Comparison of ENCODE assay signal across 8 cellular contexts in genomic region chr1:41783189-41783639, GRCh38.
DNase-seq lines count a peak whose midpoint lies in the region; ATAC-seq and TF ChIP-seq lines count a peak whose summit lies in the region.

No MANE protein-coding gene starts in this region.

- peak overlapping the region; percentile 95 for H2AK9ac ChIP-seq in IMR-90 (replicated peaks; ENCODE audit: low read depth, low read length, poor library complexity)

- H3K18ac ChIP-seq in IMR-90 (ENCODE audit: low read depth, low read length): peak overlapping the region; percentile 43; the same call in 1 of the 2 replicates

- no peaks in the 10 kb centered on the region for H3K9me3 Mint-ChIP-seq in progenitor cell of endocrine pancreas (ENCODE audit: low read depth)

- peak overlapping the region; percentile 72 for H2BK120ac ChIP-seq in IMR-90 (ENCODE audit: low read depth, low read length)

- H3K4me1 Mint-ChIP-seq in progenitor cell of endocrine pancreas (ENCODE audit: low read depth): no peaks in the 10 kb centered on the region

- no peaks in the 10 kb centered on the region for H3K9me3 ChIP-seq in IMR-90 (ENCODE audit: control insufficient read depth, insufficient read depth, low read length)
- no peaks in the 10 kb centered on the region for H3K9me3 ChIP-seq in adipocyte (ENCODE audit: control insufficient read depth, low read length)

- peak overlapping the region; percentile 71 for H2BK5ac ChIP-seq in IMR-90 (ENCODE audit: low read depth, low read length, poor library complexity, severe bottlenecking)

- peak overlapping the region in 1 of 2 experiments; percentile 71; a peak in 1 of 4 replicates for H4K8ac ChIP-seq in IMR-90 (ENCODE audit: low read depth in 2 of 2, low read length in 2 of 2)

- H3K36me3 Mint-ChIP-seq in progenitor cell of endocrine pancreas (ENCODE audit: insufficient read depth): no peaks in the 10 kb centered on the region

- no TSS peak for BruUV-seq in IMR-90 (replicated peaks; lab: Mats Ljungman, UMichigan)

- no peak overlapping the region; the same call in 1 of the 2 replicates for H3K9ac ChIP-seq in IMR-90 (ENCODE audit: low read depth, low read length)
- H3K9ac ChIP-seq in adipocyte (ENCODE audit: low read length): no peak overlapping the region

- peak overlapping the region; percentile 45 for H2BK20ac ChIP-seq in IMR-90 (ENCODE audit: low read depth, low read length)

- H4K91ac ChIP-seq in IMR-90 (ENCODE audit: insufficient read depth, low read depth, low read length): peak overlapping the region; percentile 64

- H3K27me3 Mint-ChIP-seq in progenitor cell of endocrine pancreas: peaks cover 13% of the 10 kb centered on the region

- H3K4me1 ChIP-seq in IMR-90 (ENCODE audit: control insufficient read depth, insufficient read depth, low read length) (peaks cover 11% of the 10 kb centered on the region), adipocyte (ENCODE audit: control insufficient read depth, insufficient read depth, low read length) (peaks cover 25% of the 10 kb centered on the region)

- ATAC-seq in IMR-90 (ENCODE audit: low read depth): peak; percentile 97

- H3K14ac ChIP-seq in IMR-90 (replicated peaks; ENCODE audit: low read depth, low read length): peak overlapping the region; percentile 67; the same call in 1 of the 2 replicates

- H4K20me1 ChIP-seq in IMR-90 (ENCODE audit: insufficient read depth, low read length): no peaks in the 10 kb centered on the region

- CTCF ChIA-PET in IMR-90 (lab: Yijun Ruan, JAX): interaction anchor here (1.0 kb wide), 1 partner anchor 9 kb away, joined by 4 read pairs; no protein-coding TSS in a partner anchor

- intact Hi-C loops in IMR-90 (cut with micrococcal nuclease): no loop called here

- H3K36me3 ChIP-seq in IMR-90 (ENCODE audit: control insufficient read depth, insufficient read depth, low read length) (no peaks in the 10 kb centered on the region), adipocyte (ENCODE audit: control insufficient read depth, insufficient read depth, low read length, severe bottlenecking) (no peaks in the 10 kb centered on the region)

- 0 out of 2 replicates have a peak, but pooled peaks cover 3% of the 10 kb centered on the region for H3K9me1 ChIP-seq in IMR-90 (ENCODE audit: insufficient read depth, low read length)

- H3K79me1 ChIP-seq in IMR-90 (ENCODE audit: low read depth in 1 of 2, low read length in 2 of 2): no peaks in the 10 kb centered on the region

- peak overlapping the region; percentile 51; the same call in 1 of the 2 replicates for H4K5ac ChIP-seq in IMR-90 (ENCODE audit: low read depth, low read length)

- in situ Hi-C loops in ACHN (cut with HindIII; ENCODE audit: low pct_ligation_motif_present, low pct_unique_long_range_greater_than_20kb, low sequenced_read_pairs) (no loop called here), IMR-90 (cut with MboI; ENCODE audit: low sequenced_read_pairs) (no loop called here)

- TF ChIP-seq CTCF in IMR-90 (conservative IDR thresholded peaks at IDR 0.05; ENCODE audit: low read depth, low read length) (no peak), progenitor cell of endocrine pancreas (IDR thresholded peaks at IDR 0.05; ENCODE audit: unreplicated experiment) (no peak)

- peak overlapping the region; percentile 56 for H2AK5ac ChIP-seq in IMR-90 (ENCODE audit: low read depth, low read length)

- DNase-seq in ACHN: peak; percentile 67
- peak; percentile 85 for DNase-seq in IMR-90
- DNase-seq in adipocyte (ENCODE audit: low read depth): peak; percentile 84
- DNase-seq in middle frontal gyrus (ENCODE audit: extremely low spot score, low spot score): peak; percentile 30
- no peak for DNase-seq in NCI-H1436 (lab: John Stamatoyannopoulos, UW)
- DNase-seq in NCI-H1694 treated with DMSO at 0.1 percent for 48 hours (lab: John Stamatoyannopoulos, UW): no peak
- DNase-seq in progenitor cell of endocrine pancreas (ENCODE audit: low spot score, unreplicated experiment): no peak
- DNase-seq in activated CD4-positive, CD25-positive, alpha-beta regulatory T cell treated with anti-CD3 and anti-CD28 coated beads, Interleukin-2, amount 50 U/mL, for 72 hours: no peak

- no peak overlapping the region for H3K4me3 ChIP-seq in IMR-90 (ENCODE audit: insufficient read depth, low read depth, low read length)
- H3K4me3 ChIP-seq in adipocyte (ENCODE audit: low read length): peak overlapping the region; percentile 24

- H3K27ac Mint-ChIP-seq in progenitor cell of endocrine pancreas: no peak overlapping the region

- peak overlapping the region; percentile 63 for H2AFZ ChIP-seq in IMR-90 (replicated peaks; ENCODE audit: low read length, poor library complexity)

- peak overlapping the region; percentile 59; the same call in 1 of the 2 replicates for H3K56ac ChIP-seq in IMR-90 (ENCODE audit: extremely low read depth, insufficient read depth, low read length)

- POLR2A ChIA-PET in IMR-90 (lab: Charles Lee; ENCODE audit: unreplicated experiment): no interaction called here

- H3K27ac ChIP-seq in IMR-90 (ENCODE audit: insufficient read depth, low read length): peak overlapping the region; percentile 26

- dilution Hi-C loops in IMR-90 (cut with HindIII; ENCODE audit: low sequenced_read_pairs, unreplicated experiment): no loop called here

- H3K4me2 ChIP-seq in IMR-90 (ENCODE audit: low read depth, low read length): peak overlapping the region; percentile 68

- TF ChIP-seq POLR2A in IMR-90 (IDR thresholded peaks at IDR 0.05; ENCODE audit: low read depth, low read length): no peak

- H3K4me3 Mint-ChIP-seq in progenitor cell of endocrine pancreas (ENCODE audit: low read depth): no peak overlapping the region

- no peaks in the 10 kb centered on the region; the same call in 1 of the 2 replicates for H3K27me3 ChIP-seq in IMR-90 (ENCODE audit: control insufficient read depth, insufficient read depth, low read length)
- H3K27me3 ChIP-seq in adipocyte (replicated peaks; ENCODE audit: control insufficient read depth, insufficient read depth, low read length): peaks cover 5% of the 10 kb centered on the region

- H3K23ac ChIP-seq in IMR-90 (ENCODE audit: low read depth, low read length): no peak overlapping the region

- 0 out of 2 replicates have a peak, but pooled peaks have one; percentile 18 for TF ChIP-seq RAD21 in IMR-90 (IDR thresholded peaks at IDR 0.05; ENCODE audit: low read length)

- H2BK15ac ChIP-seq in IMR-90 (ENCODE audit: low read depth, low read length): peak overlapping the region; percentile 59; the same call in 1 of the 3 replicates

- WGBS in IMR-90 (ENCODE audit: extremely low coverage in 2 of 2, insufficient read length in 1 of 2), 2 experiments: 10% methylated on average over 2 of the region's 11 CpGs; no CpG with 5 or more reads in 1 of the 2 experiments

- peak overlapping the region; percentile 73 for H3K4ac ChIP-seq in IMR-90 (ENCODE audit: low read depth, low read length)

TF ChIP-seq in IMR-90, 13 proteins besides CTCF, POLR2A, EP300 and RAD21:
- TF ChIP-seq FOS (IDR thresholded peaks at IDR 0.05; ENCODE audit: low read depth, low read length) (peak; percentile 90), BHLHE40 (IDR thresholded peaks at IDR 0.05; ENCODE audit: low read depth, low read length) (peak; percentile 63), MAZ (IDR thresholded peaks at IDR 0.05; ENCODE audit: borderline replicate concordance, low read depth, low read length) (no peak)

Comparison
In these comparisons a context has a peak if more than half of its experiments do, and no peak if none do; other contexts are left out.
1. DNase-seq: peak in ACHN (single experiment), IMR-90 (single experiment), adipocyte (single experiment) and middle frontal gyrus (single experiment); none in NCI-H1436 (single experiment), NCI-H1694 treated with DMSO at 0.1 percent for 48 hours (single experiment), progenitor cell of endocrine pancreas (single experiment) and activated CD4-positive, CD25-positive, alpha-beta regulatory T cell treated with anti-CD3 and anti-CD28 coated beads, Interleukin-2, amount 50 U/mL, for 72 hours (single experiment).